Comparison of ENCODE assay signal across 8 cellular contexts in genomic region chr6:153002613-153003293, GRCh38. TPM values are rescaled to one million over a fixed set of nuclear protein-coding genes. Genes with fewer than 3 reads are reported as not detected.
DNase-seq lines count a peak whose midpoint lies in the region; ATAC-seq and TF ChIP-seq lines count a peak whose summit lies in the region.

A gene with protein sequence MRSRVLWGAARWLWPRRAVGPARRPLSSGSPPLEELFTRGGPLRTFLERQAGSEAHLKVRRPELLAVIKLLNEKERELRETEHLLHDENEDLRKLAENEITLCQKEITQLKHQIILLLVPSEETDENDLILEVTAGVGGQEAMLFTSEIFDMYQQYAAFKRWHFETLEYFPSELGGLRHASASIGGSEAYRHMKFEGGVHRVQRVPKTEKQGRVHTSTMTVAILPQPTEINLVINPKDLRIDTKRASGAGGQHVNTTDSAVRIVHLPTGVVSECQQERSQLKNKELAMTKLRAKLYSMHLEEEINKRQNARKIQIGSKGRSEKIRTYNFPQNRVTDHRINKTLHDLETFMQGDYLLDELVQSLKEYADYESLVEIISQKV (minus strand): TSS chr6:153002709. CDS start chr6:153002685, 24 bp downstream.

- H3K36me3 Mint-ChIP-seq in natural killer cell treated with Interleukin-12 subunit alpha and Interleukin-12 subunit beta and Interleukin-15 and Interleukin-18, amount 100 ng/mL, for 72 hours, result peaks cover 20% of the 10 kb centered on the region

- peak within 1 kb of the TSS; percentile 93 to 96 for H3K27ac Mint-ChIP-seq in natural killer cell treated with Interleukin-12 subunit alpha and Interleukin-12 subunit beta and Interleukin-15 and Interleukin-18, amount 100 ng/mL, for 72 hours

- peaks cover 31 to 39% of the 10 kb centered on the region in 2 donors for H3K4me1 Mint-ChIP-seq in natural killer cell treated with Interleukin-12 subunit alpha and Interleukin-12 subunit beta and Interleukin-15 and Interleukin-18, amount 100 ng/mL, for 72 hours (ENCODE audit: low read depth in 2 of 2)

- peak within 1 kb of the TSS; percentile 84 for H3K4me3 ChIP-seq in fibroblast of pulmonary artery (replicated peaks; ENCODE audit: low read depth, low read length)

- no peaks in the 10 kb centered on the region for H3K9me3 Mint-ChIP-seq in natural killer cell treated with Interleukin-12 subunit alpha and Interleukin-12 subunit beta and Interleukin-15 and Interleukin-18, amount 100 ng/mL, for 72 hours

- ATAC-seq in natural killer cell treated with Interleukin-12 subunit alpha and Interleukin-12 subunit beta and Interleukin-15 and Interleukin-18, amount 100 ng/mL, for 72 hours, result peak; percentile 98
- ATAC-seq in stimulated activated naive CD8-positive, alpha-beta T cell treated with anti-CD3 and anti-CD28 coated beads, Interleukin-15, Interleukin-2, amounts not matched to agents 100 U/mL and 50 U/mL, for 24 hours, result peak; percentile 96

- H3K27me3 Mint-ChIP-seq in natural killer cell treated with Interleukin-12 subunit alpha and Interleukin-12 subunit beta and Interleukin-15 and Interleukin-18, amount 100 ng/mL, for 72 hours, result no peaks in the 10 kb centered on the region

- H3K4me3 Mint-ChIP-seq in natural killer cell treated with Interleukin-12 subunit alpha and Interleukin-12 subunit beta and Interleukin-15 and Interleukin-18, amount 100 ng/mL, for 72 hours, result peak within 1 kb of the TSS; percentile 92

- no peak for TF ChIP-seq CTCF in fibroblast of pulmonary artery (IDR thresholded peaks at IDR 0.05; ENCODE audit: low read length, missing control alignments)

- DNase-seq in EL (peak; percentile 98), H4 (ENCODE audit: low spot score) (peak; percentile 90), LoVo (ENCODE audit: low spot score) (peak; percentile 94), SHP77 (lab: John Stamatoyannopoulos, UW) (peak; percentile 98 to 99), fibroblast of pulmonary artery (ENCODE audit: low read depth) (peak; percentile 98)
- DNase-seq in activated effector memory CD4-positive, alpha-beta T cell treated with Interleukin-2 at 50 U/mL for 16 hours, result peak; percentile 72
- DNase-seq in natural killer cell treated with Interleukin-12 subunit alpha and Interleukin-12 subunit beta and Interleukin-15 and Interleukin-18, amount 100 ng/mL, for 72 hours (ENCODE audit: low spot score), result peak; percentile 95
- peak; percentile 89 for DNase-seq in stimulated activated naive CD8-positive, alpha-beta T cell treated with anti-CD3 and anti-CD28 coated beads, Interleukin-15, Interleukin-2, amounts not matched to agents 100 U/mL and 50 U/mL, for 24 hours

RNA-seq across cellular contexts. Expression of the gene that starts here (rescaled TPM):
- 7.9 and 11.3 TPM in 2 replicates for total RNA-seq in H4 (2014; rRNA removed; shearing (Covaris generic))
- total RNA-seq in natural killer cell treated with Interleukin-12 subunit alpha and Interleukin-12 subunit beta and Interleukin-15 and Interleukin-18, amount 100 ng/mL, for 72 hours, result 10 to 100 TPM; 23.6 to 30.8 TPM

Comparison
In these comparisons a context has a peak if more than half of its experiments do, and no peak if none do; other contexts are left out.
1. Peak in every context shown above with its lines: DNase-seq, ATAC-seq and H3K4me3 ChIP-seq.